ENCODE assay signal across 8 cellular contexts in the genomic region with DNA sequence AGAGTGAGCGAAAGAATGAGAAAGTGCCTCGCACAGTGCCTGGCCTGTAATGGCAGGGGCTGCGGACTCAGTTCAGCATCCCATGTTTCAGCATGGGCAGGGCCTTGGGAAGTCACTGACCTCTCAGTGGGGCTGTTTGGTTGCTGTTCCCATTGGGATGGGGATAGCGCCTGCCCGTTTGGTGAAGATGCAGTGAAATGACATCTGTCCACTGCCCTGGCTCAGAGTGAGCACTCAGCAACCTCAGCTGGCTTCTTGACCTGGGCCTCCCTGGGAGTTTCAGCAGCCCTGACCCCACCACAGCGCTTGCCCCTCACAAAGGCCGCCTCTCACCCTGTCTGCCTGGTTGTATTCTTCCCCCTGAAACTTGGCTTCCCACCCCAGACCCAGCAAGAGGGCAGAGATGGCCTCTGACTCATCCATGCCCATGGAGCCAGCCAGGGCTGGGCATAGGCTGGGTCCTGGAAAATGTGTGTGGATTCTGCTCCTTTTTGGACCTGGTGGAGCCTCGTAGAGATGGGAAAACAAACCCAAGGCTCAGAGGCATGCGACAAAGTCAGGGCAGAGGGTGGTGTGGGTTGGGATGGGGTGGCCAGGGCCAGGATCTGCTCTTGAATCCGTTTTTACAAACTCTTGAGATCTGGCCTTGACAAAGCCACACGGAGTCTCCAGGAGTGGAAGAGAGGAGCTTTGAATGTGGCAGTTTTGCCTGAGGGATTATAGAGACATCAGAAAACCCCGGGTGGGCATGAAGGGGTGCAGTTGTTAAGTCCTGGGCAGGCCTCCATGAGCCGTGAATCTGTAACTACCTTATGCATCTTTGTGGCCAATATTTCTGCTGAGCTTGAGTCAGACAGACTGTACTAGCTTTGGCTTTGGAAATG. TPM values are rescaled to one million over a fixed set of nuclear protein-coding genes. Genes with fewer than 3 reads are reported as not detected.
A peak's percentile ranks its signal among the peaks of the same experiment; 100 is the strongest.
DNase-seq lines count a peak whose midpoint lies in the region; ATAC-seq and TF ChIP-seq lines count a peak whose summit lies in the region.

No MANE protein-coding gene starts in this region.

- DNase-seq in activated CD4-positive, alpha-beta T cell treated with anti-CD3 and anti-CD28 coated beads, Interleukin-2, amount 10 ng/mL, durations not matched to agents 24 days and 14 days, result no peak
- DNase-seq in activated CD4-positive, alpha-beta T cell treated with anti-CD3 and anti-CD28 coated beads, Interleukin-2, amount 50 U/mL, for 1 hour, result no peak
- no peak for DNase-seq in astrocyte of the cerebellum (ENCODE audit: low read depth)
- DNase-seq in suprapubic skin (ENCODE audit: low spot score in 2 of 2), result no peak
- no peak for DNase-seq in KG1 (lab: John Stamatoyannopoulos, UW)
- DNase-seq in SW480 (ENCODE audit: low spot score), result no peak

- WGBS in suprapubic skin, result 36% methylated on average over 11 of the region's 13 CpGs

- peaks cover 33% of the 10 kb centered on the region for H3K4me1 ChIP-seq in suprapubic skin

- H3K4me3 Mint-ChIP-seq in activated CD4-positive, alpha-beta T cell treated with anti-CD3 and anti-CD28 coated beads, Interleukin-2, amount 10 ng/mL, durations not matched to agents 24 days and 14 days, result peak overlapping the region; percentile 86

- TF ChIP-seq CTCF in astrocyte of the cerebellum (IDR thresholded peaks at IDR 0.05; ENCODE audit: low read depth, low read length, missing control alignments) (no peak), suprapubic skin (IDR thresholded peaks at IDR 0.05) (no peak)

- H3K4me3 ChIP-seq in astrocyte of the cerebellum (ENCODE audit: low read depth, low read length), result peak overlapping the region; percentile 60
- H3K4me3 ChIP-seq in suprapubic skin, result peak overlapping the region; percentile 87

- H3K27ac Mint-ChIP-seq in activated CD4-positive, alpha-beta T cell treated with anti-CD3 and anti-CD28 coated beads, Interleukin-2, amount 10 ng/mL, durations not matched to agents 24 days and 14 days, result no peak overlapping the region

- TF ChIP-seq POLR2A in suprapubic skin (IDR thresholded peaks at IDR 0.05), result no peak

- peaks cover 13% of the 10 kb centered on the region for H3K4me1 Mint-ChIP-seq in activated CD4-positive, alpha-beta T cell treated with anti-CD3 and anti-CD28 coated beads, Interleukin-2, amount 10 ng/mL, durations not matched to agents 24 days and 14 days

- H3K36me3 Mint-ChIP-seq in activated CD4-positive, alpha-beta T cell treated with anti-CD3 and anti-CD28 coated beads, Interleukin-2, amount 10 ng/mL, durations not matched to agents 24 days and 14 days (ENCODE audit: low read depth), result peaks cover 8% of the 10 kb centered on the region

- in situ Hi-C loops in astrocyte of the cerebellum (cut with HindIII; ENCODE audit: low sequenced_read_pairs), result no loop called here

- no peaks in the 10 kb centered on the region for H3K9me3 Mint-ChIP-seq in activated CD4-positive, alpha-beta T cell treated with anti-CD3 and anti-CD28 coated beads, Interleukin-2, amount 10 ng/mL, durations not matched to agents 24 days and 14 days

- TF ChIP-seq EP300 in suprapubic skin (IDR thresholded peaks at IDR 0.05), result no peak

- no peaks in the 10 kb centered on the region for H3K27me3 Mint-ChIP-seq in activated CD4-positive, alpha-beta T cell treated with anti-CD3 and anti-CD28 coated beads, Interleukin-2, amount 10 ng/mL, durations not matched to agents 24 days and 14 days

- no peak for ATAC-seq in GM19023 (IDR thresholded peaks at IDR 0.05; ENCODE audit: unreplicated experiment)

- H3K36me3 ChIP-seq in suprapubic skin, result peaks cover 24% of the 10 kb centered on the region

- H3K27me3 ChIP-seq in layer of hippocampus (ENCODE audit: control insufficient read depth, insufficient read depth, low read length) (no peaks in the 10 kb centered on the region), suprapubic skin (no peaks in the 10 kb centered on the region)

- no peaks in the 10 kb centered on the region for H3K9me3 ChIP-seq in suprapubic skin

- intact Hi-C loops in activated CD4-positive, alpha-beta T cell treated with anti-CD3 and anti-CD28 coated beads, Interleukin-2, amount 10 ng/mL, durations not matched to agents 24 days and 14 days (cut with micrococcal nuclease), result loop anchor here (2.0 kb wide), 1 partner anchor 18 kb away; no protein-coding TSS in a partner anchor

- H3K27ac ChIP-seq in layer of hippocampus (ENCODE audit: low read depth, low read length) (peak overlapping the region; percentile 90), suprapubic skin (peak overlapping the region; percentile 92)

RNA-seq across cellular contexts. Expression of gene XKR8, which starts 1.2 kb away (rescaled TPM):
- 4.1 and 7.0 TPM in 2 replicates for total RNA-seq in activated CD4-positive, alpha-beta T cell treated with anti-CD3 and anti-CD28 coated beads, Interleukin-2, amount 10 ng/mL, durations not matched to agents 24 days and 14 days
- 1 to 10 TPM; 6.1 to 7.7 (median 6.3) TPM for total RNA-seq in suprapubic skin

RNA-seq across cellular contexts. Expression of gene SMPDL3B, which starts 26.2 kb away (rescaled TPM):
- total RNA-seq in activated CD4-positive, alpha-beta T cell treated with anti-CD3 and anti-CD28 coated beads, Interleukin-2, amount 10 ng/mL, durations not matched to agents 24 days and 14 days, result 0.30 and 0.43 TPM in 2 replicates
- 1 to 10 TPM in 3 of 4 donors, under 1 TPM in 1; 0.48 to 3.2 (median 1.7) TPM for total RNA-seq in suprapubic skin

RNA-seq across cellular contexts. Expression of gene RPA2, which starts 46.6 kb away (rescaled TPM):
- 87.7 and 92.7 TPM in 2 replicates for total RNA-seq in activated CD4-positive, alpha-beta T cell treated with anti-CD3 and anti-CD28 coated beads, Interleukin-2, amount 10 ng/mL, durations not matched to agents 24 days and 14 days
- 10 to 100 TPM; 18.9 to 42.1 (median 22.2) TPM for total RNA-seq in suprapubic skin
